In genomic region chr1:100037665-100038400, GRCh38 we compare ENCODE assay signal across 1 cellular context.
TF ChIP-seq lines count a peak whose summit lies in the region.

No MANE protein-coding gene starts in this region.

TF ChIP-seq in HepG2, 621 proteins besides CTCF, POLR2A, EP300 and RAD21 (continued from another document):
- TF ChIP-seq TEAD3 (CRISPR knock-in tag; optimal IDR thresholded peaks at IDR 0.05; ENCODE audit: borderline replicate concordance), result peak; percentile 33
- TF ChIP-seq ZNF558 (CRISPR knock-in tag; IDR thresholded peaks at IDR 0.05; ENCODE audit: borderline replicate concordance), result no peak; the same call in 1 of the 2 replicates
- TF ChIP-seq HMGA1 (CRISPR knock-in tag; conservative IDR thresholded peaks at IDR 0.05), result no peak
- peak; percentile 76 for TF ChIP-seq ZNF777 (CRISPR knock-in tag; IDR thresholded peaks at IDR 0.05)
- TF ChIP-seq SNAPC2 (CRISPR knock-in tag; IDR thresholded peaks at IDR 0.05), result 0 out of 2 replicates have a peak, but pooled peaks have one; percentile 46
- no peak for TF ChIP-seq TEAD2 (CRISPR knock-in tag; IDR thresholded peaks at IDR 0.05)
- TF ChIP-seq, protein P1, sequence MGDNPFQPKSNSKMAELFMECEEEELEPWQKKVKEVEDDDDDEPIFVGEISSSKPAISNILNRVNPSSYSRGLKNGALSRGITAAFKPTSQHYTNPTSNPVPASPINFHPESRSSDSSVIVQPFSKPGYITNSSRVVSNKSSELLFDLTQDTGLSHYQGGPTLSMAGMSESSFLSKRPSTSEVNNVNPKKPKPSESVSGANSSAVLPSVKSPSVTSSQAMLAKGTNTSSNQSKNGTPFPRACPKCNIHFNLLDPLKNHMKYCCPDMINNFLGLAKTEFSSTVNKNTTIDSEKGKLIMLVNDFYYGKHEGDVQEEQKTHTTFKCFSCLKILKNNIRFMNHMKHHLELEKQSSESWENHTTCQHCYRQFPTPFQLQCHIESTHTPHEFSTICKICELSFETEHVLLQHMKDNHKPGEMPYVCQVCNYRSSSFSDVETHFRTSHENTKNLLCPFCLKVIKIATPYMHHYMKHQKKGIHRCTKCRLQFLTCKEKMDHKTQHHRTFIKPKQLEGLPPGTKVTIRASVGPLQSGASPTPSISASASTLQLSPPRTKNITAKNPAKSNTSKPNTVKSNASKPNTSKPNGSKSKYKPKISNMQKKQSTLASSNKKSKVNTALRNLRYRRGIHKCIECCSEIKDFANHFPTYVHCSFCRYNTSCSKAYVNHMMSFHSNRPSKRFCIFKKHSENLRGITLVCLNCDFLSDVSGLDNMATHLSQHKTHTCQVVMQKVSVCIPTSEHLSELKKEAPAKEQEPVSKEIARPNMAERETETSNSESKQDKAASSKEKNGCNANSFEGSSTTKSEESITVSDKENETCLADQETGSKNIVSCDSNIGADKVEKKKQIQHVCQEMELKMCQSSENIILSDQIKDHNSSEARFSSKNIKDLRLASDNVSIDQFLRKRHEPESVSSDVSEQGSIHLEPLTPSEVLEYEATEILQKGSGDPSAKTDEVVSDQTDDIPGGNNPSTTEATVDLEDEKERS (CRISPR knock-in tag; IDR thresholded peaks at IDR 0.05), result no peak
- TF ChIP-seq AKAP8 (CRISPR knock-in tag; IDR thresholded peaks at IDR 0.05), result peak; percentile 85
- peak; percentile 66; the same call in 1 of the 2 replicates for TF ChIP-seq MTF2 (CRISPR knock-in tag; IDR thresholded peaks at IDR 0.05; ENCODE audit: borderline replicate concordance)
- TF ChIP-seq, protein P2, sequence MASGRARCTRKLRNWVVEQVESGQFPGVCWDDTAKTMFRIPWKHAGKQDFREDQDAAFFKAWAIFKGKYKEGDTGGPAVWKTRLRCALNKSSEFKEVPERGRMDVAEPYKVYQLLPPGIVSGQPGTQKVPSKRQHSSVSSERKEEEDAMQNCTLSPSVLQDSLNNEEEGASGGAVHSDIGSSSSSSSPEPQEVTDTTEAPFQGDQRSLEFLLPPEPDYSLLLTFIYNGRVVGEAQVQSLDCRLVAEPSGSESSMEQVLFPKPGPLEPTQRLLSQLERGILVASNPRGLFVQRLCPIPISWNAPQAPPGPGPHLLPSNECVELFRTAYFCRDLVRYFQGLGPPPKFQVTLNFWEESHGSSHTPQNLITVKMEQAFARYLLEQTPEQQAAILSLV (CRISPR knock-in tag; IDR thresholded peaks at IDR 0.05; ENCODE audit: borderline replicate concordance), result peak; percentile 87; the same call in 1 of the 2 replicates
- TF ChIP-seq ZNF225 (CRISPR knock-in tag; IDR thresholded peaks at IDR 0.05), result peak; percentile 85; the same call in 1 of the 2 replicates
- TF ChIP-seq ZNF576 (CRISPR knock-in tag; IDR thresholded peaks at IDR 0.05), result no peak
- TF ChIP-seq ONECUT2 (CRISPR knock-in tag; IDR thresholded peaks at IDR 0.05), result 0 out of 2 replicates have a peak, but pooled peaks have one; percentile 36
- no peak; the same call in 1 of the 2 replicates for TF ChIP-seq CEBPG (CRISPR knock-in tag; IDR thresholded peaks at IDR 0.05)
- TF ChIP-seq ATF1 (CRISPR knock-in tag; IDR thresholded peaks at IDR 0.05), result no peak
- 0 out of 2 replicates have a peak, but pooled peaks have one; percentile 20 for TF ChIP-seq ZNF230 (CRISPR knock-in tag; IDR thresholded peaks at IDR 0.05)
- TF ChIP-seq ZNF780A (CRISPR knock-in tag; IDR thresholded peaks at IDR 0.05), result peak; percentile 5; the same call in 1 of the 2 replicates
- TF ChIP-seq ZNF180 (CRISPR knock-in tag; IDR thresholded peaks at IDR 0.05; ENCODE audit: borderline replicate concordance, low read depth), result peak; percentile 82; the same call in 1 of the 2 replicates
- 0 out of 2 replicates have a peak, but pooled peaks have one; percentile 7 for TF ChIP-seq HNF4A (CRISPR knock-in tag; IDR thresholded peaks at IDR 0.05)
- no peak for TF ChIP-seq KDM1A (CRISPR knock-in tag; IDR thresholded peaks at IDR 0.05)
- TF ChIP-seq MNT (IDR thresholded peaks at IDR 0.05), result no peak
- peak; percentile 82 for TF ChIP-seq MED8 (CRISPR knock-in tag; IDR thresholded peaks at IDR 0.05; ENCODE audit: insufficient replicate concordance)
- TF ChIP-seq MEF2D (CRISPR knock-in tag; IDR thresholded peaks at IDR 0.05), result no peak
- peak; percentile 67; the same call in 1 of the 2 replicates for TF ChIP-seq ZNF772 (CRISPR knock-in tag; IDR thresholded peaks at IDR 0.05)
- TF ChIP-seq NR2F2 (IDR thresholded peaks at IDR 0.05; ENCODE audit: borderline replicate concordance, low read depth), result no peak
- TF ChIP-seq PHF21A (CRISPR knock-in tag; IDR thresholded peaks at IDR 0.05), result no peak
- peak; percentile 47; the same call in 1 of the 2 replicates for TF ChIP-seq ISL2 (CRISPR knock-in tag; IDR thresholded peaks at IDR 0.05)
- TF ChIP-seq ZC3H4 (CRISPR knock-in tag; IDR thresholded peaks at IDR 0.05; ENCODE audit: borderline replicate concordance), result no peak
- no peak; the same call in 1 of the 2 replicates for TF ChIP-seq MXD4 (CRISPR knock-in tag; IDR thresholded peaks at IDR 0.05)
- TF ChIP-seq ZNF775 (CRISPR knock-in tag; IDR thresholded peaks at IDR 0.05; ENCODE audit: borderline replicate concordance), result no peak
- no peak for TF ChIP-seq ZNF101 (CRISPR knock-in tag; IDR thresholded peaks at IDR 0.05; ENCODE audit: borderline replicate concordance, low read depth)
- TF ChIP-seq DPF2 (CRISPR knock-in tag; IDR thresholded peaks at IDR 0.05; ENCODE audit: borderline replicate concordance, low read depth), result no peak
- TF ChIP-seq NFKBIZ (CRISPR knock-in tag; IDR thresholded peaks at IDR 0.05), result peak; percentile 48; the same call in 1 of the 2 replicates
- no peak for TF ChIP-seq ZNF512 (CRISPR knock-in tag; IDR thresholded peaks at IDR 0.05)
- TF ChIP-seq, protein P3, sequence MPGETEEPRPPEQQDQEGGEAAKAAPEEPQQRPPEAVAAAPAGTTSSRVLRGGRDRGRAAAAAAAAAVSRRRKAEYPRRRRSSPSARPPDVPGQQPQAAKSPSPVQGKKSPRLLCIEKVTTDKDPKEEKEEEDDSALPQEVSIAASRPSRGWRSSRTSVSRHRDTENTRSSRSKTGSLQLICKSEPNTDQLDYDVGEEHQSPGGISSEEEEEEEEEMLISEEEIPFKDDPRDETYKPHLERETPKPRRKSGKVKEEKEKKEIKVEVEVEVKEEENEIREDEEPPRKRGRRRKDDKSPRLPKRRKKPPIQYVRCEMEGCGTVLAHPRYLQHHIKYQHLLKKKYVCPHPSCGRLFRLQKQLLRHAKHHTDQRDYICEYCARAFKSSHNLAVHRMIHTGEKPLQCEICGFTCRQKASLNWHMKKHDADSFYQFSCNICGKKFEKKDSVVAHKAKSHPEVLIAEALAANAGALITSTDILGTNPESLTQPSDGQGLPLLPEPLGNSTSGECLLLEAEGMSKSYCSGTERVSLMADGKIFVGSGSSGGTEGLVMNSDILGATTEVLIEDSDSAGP (CRISPR knock-in tag; IDR thresholded peaks at IDR 0.05; ENCODE audit: borderline replicate concordance), result peak; percentile 60; the same call in 1 of the 2 replicates
- TF ChIP-seq, protein P4, sequence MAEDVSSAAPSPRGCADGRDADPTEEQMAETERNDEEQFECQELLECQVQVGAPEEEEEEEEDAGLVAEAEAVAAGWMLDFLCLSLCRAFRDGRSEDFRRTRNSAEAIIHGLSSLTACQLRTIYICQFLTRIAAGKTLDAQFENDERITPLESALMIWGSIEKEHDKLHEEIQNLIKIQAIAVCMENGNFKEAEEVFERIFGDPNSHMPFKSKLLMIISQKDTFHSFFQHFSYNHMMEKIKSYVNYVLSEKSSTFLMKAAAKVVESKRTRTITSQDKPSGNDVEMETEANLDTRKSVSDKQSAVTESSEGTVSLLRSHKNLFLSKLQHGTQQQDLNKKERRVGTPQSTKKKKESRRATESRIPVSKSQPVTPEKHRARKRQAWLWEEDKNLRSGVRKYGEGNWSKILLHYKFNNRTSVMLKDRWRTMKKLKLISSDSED (CRISPR knock-in tag; IDR thresholded peaks at IDR 0.05), result no peak
- no peak for TF ChIP-seq ZNF660 (CRISPR knock-in tag; IDR thresholded peaks at IDR 0.05; ENCODE audit: borderline replicate concordance, low read depth)
- no peak for TF ChIP-seq ZNF879 (CRISPR knock-in tag; IDR thresholded peaks at IDR 0.05)
- no peak for TF ChIP-seq RNF2 (conservative IDR thresholded peaks at IDR 0.05; ENCODE audit: low read depth)
- TF ChIP-seq ETV5 (CRISPR knock-in tag; IDR thresholded peaks at IDR 0.05; ENCODE audit: borderline replicate concordance), result peak; percentile 44; the same call in 1 of the 2 replicates
- TF ChIP-seq, protein P5, sequence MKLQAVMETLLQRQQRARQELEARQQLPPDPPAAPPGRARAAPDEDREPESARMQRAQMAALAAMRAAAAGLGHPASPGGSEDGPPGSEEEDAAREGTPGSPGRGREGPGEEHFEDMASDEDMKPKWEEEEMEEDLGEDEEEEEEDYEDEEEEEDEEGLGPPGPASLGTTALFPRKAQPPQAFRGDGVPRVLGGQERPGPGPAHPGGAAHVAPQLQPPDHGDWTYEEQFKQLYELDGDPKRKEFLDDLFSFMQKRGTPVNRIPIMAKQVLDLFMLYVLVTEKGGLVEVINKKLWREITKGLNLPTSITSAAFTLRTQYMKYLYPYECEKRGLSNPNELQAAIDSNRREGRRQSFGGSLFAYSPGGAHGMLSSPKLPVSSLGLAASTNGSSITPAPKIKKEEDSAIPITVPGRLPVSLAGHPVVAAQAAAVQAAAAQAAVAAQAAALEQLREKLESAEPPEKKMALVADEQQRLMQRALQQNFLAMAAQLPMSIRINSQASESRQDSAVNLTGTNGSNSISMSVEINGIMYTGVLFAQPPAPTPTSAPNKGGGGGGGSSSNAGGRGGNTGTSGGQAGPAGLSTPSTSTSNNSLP (IDR thresholded peaks at IDR 0.05; ENCODE audit: low read depth, low read length), result no peak
- 0 out of 2 replicates have a peak, but pooled peaks have one; percentile 21 for TF ChIP-seq GMEB2 (CRISPR knock-in tag; IDR thresholded peaks at IDR 0.05; ENCODE audit: low read depth)
- no peak for TF ChIP-seq ZNF562 (CRISPR knock-in tag; IDR thresholded peaks at IDR 0.05; ENCODE audit: borderline replicate concordance)
- TF ChIP-seq CBFB (CRISPR knock-in tag; IDR thresholded peaks at IDR 0.05), result peak; percentile 58
TF ChIP-seq in HepG2: peak in this region for 279.
